In the genomic region with DNA sequence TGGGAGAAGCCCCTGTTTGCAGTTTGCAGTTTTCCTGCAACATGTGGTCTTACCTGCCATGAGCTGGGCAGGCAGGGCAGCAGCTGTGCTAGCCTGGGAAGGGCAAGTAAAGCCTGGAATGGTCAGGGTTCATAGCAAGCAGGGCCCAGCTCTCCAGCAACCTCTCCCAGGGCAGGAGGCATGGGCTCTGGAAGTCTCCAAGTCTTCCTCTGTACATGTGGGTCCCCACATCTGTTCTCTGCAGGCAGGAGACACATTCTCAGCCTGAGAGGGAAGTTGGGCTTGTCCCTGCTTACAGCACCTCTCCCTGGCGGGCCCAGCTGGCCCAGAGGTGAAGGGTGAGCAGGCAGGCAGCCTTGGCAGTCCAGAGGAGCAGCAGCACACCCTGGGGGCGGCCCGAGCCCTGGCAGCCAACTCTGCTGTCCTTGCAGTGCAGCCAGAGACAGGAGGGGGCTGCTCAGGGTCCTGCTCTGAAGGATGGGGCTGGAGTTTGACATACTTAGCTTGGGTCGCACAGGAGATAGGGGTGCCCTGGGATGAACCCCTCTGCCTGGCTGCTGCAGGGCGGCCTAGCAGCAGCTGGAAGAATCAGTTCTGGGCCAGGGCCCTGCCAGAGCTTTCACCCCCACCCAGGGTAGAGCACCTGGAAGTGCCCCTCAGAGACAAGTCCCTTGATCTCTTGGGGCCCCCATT, we compare ENCODE assay signal across 8 cellular contexts.
DNase-seq lines count a peak whose midpoint lies in the region; ATAC-seq, FAIRE-seq and TF ChIP-seq lines count a peak whose summit lies in the region.

No MANE protein-coding gene starts in this region.

- H3K18ac ChIP-seq in H9 (ENCODE audit: insufficient read length, low read depth, low read length), result no peak overlapping the region

- H3K4me3 ChIP-seq in AG10803 (ENCODE audit: low read length), result no peak overlapping the region
- no peak overlapping the region for H3K4me3 ChIP-seq in cardiac muscle cell

- H3K9me3 Mint-ChIP-seq in H9, result peaks cover under 1 to 1% of the 10 kb centered on the region in 2 experiments; a peak in 4 of 5 replicates

- TF ChIP-seq POLR2A in GM12891 (IDR thresholded peaks at IDR 0.05; ENCODE audit: low read depth, low read length), result no peak

- no peaks in the 10 kb centered on the region for H3K23me2 ChIP-seq in H9 (ENCODE audit: insufficient read length, low read depth, low read length, poor library complexity, severe bottlenecking)

- H2BK120ac ChIP-seq in H9 (ENCODE audit: low read depth, low read length, poor library complexity, severe bottlenecking), result no peak overlapping the region

- H3K9me3 ChIP-seq in H9 (ENCODE audit: control insufficient read depth, low read depth, low read length) (no peaks in the 10 kb centered on the region), cardiac muscle cell (ENCODE audit: low read depth) (no peaks in the 10 kb centered on the region)

- H3K79me2 ChIP-seq in H9 (ENCODE audit: insufficient read depth, low read length), result no peaks in the 10 kb centered on the region

- peaks cover 0 to 1% (median 0%) of the 10 kb centered on the region in 3 experiments; a peak in 3 of 7 replicates for H3K36me3 Mint-ChIP-seq in H9 (ENCODE audit: insufficient read depth in 1 of 3, low read depth in 3 of 3)

- no peak for FAIRE-seq in GM12891 (lab: Jason Lieb, UNC)

- H4K20me1 ChIP-seq in H9 (ENCODE audit: control insufficient read depth, insufficient read depth, insufficient read length), result no peaks in the 10 kb centered on the region

- H4K8ac ChIP-seq in H9 (replicated peaks; ENCODE audit: insufficient read length, low read depth, low read length), result no peak overlapping the region

- H4K5ac ChIP-seq in H9 (ENCODE audit: insufficient read length, low read depth, low read length), result no peak overlapping the region

- H3K27ac Mint-ChIP-seq in H9, result no peak overlapping the region

- no peak overlapping the region for H3K4ac ChIP-seq in H9 (ENCODE audit: low read depth, low read length)

- H3K4me3 Mint-ChIP-seq in H9, result no peak overlapping the region

- no peak overlapping the region for H3K23ac ChIP-seq in H9 (ENCODE audit: insufficient read length, low read depth, low read length)

- peak; percentile 48 for TF ChIP-seq CTCF in AG10803 (conservative IDR thresholded peaks at IDR 0.05; ENCODE audit: low read length)
- peak; percentile 89 for TF ChIP-seq CTCF in H9 (conservative IDR thresholded peaks at IDR 0.05)
- peak; percentile 55 for TF ChIP-seq CTCF in cardiac muscle cell (IDR thresholded peaks at IDR 0.05; ENCODE audit: low read depth, low read length)

- no peaks in the 10 kb centered on the region for H3K79me1 ChIP-seq in H9 (ENCODE audit: insufficient read depth, low read depth, low read length, poor library complexity, severe bottlenecking)

- no peak overlapping the region for H2BK15ac ChIP-seq in H9 (ENCODE audit: low read depth, low read length)

- DNase-seq in AG10803 (ENCODE audit: low read depth) (peak; percentile 42), H9 (peak; percentile 91), SKM-1 treated with dmso at 0.1 percent for 144 hours (lab: John Stamatoyannopoulos, UW; ENCODE audit: unreplicated experiment) (peak; percentile 73), cardiac muscle cell (ENCODE audit: low read depth in 1 of 2, low spot score in 1 of 2) (peak; percentile 60 to 90), sciatic nerve (ENCODE audit: low spot score) (no peak), GM12891 (ENCODE audit: insufficient read length, low spot score) (no peak)
- DNase-seq in stimulated activated naive CD4-positive, alpha-beta T cell (lab: John Stamatoyannopoulos, UW), result no peak

- no peak overlapping the region for H3K4me2 ChIP-seq in H9 (ENCODE audit: insufficient read depth, insufficient read length, low read length)

- no CpG with 5 or more reads among the region's 5 CpGs for WGBS in H9 (ENCODE audit: extremely low coverage, insufficient read length, low lambda C conversion rate)

- ATAC-seq in sciatic nerve (peak; percentile 83), HG03565 (IDR thresholded peaks at IDR 0.05; ENCODE audit: unreplicated experiment) (no peak)

- H3K4me1 ChIP-seq in H9 (ENCODE audit: insufficient read depth, low read length) (no peaks in the 10 kb centered on the region), cardiac muscle cell (ENCODE audit: low read depth) (peaks cover 28% of the 10 kb centered on the region)

- H2AK5ac ChIP-seq in H9 (ENCODE audit: insufficient read length, low read length), result no peak overlapping the region

- H2BK12ac ChIP-seq in H9 (ENCODE audit: insufficient read length, low read depth, low read length), result no peak overlapping the region

- no peak overlapping the region for H2BK5ac ChIP-seq in H9 (ENCODE audit: insufficient read length, low read length)

- no peak overlapping the region for H3T11ph ChIP-seq in H9 (ENCODE audit: low read length)

- no peaks in the 10 kb centered on the region for H3K36me3 ChIP-seq in cardiac muscle cell

- no peak overlapping the region for H2BK20ac ChIP-seq in H9 (ENCODE audit: low read depth, low read length, poor library complexity, severe bottlenecking)

- H3K27me3 Mint-ChIP-seq in H9 (ENCODE audit: low read depth), result peaks cover 1% of the 10 kb centered on the region; the same call in 1 of the 2 replicates

- H3K9ac ChIP-seq in H9 (ENCODE audit: extremely low read depth, insufficient read length, low read length), result no peak overlapping the region

- intact Hi-C loops in sciatic nerve (cut with DNase I), result no loop called here

- no peak overlapping the region for H3K56ac ChIP-seq in H9 (ENCODE audit: insufficient read length, low read depth, low read length)

- H3K14ac ChIP-seq in H9 (ENCODE audit: insufficient read depth, low read length), result no peak overlapping the region

- H2AFZ ChIP-seq in H9 (ENCODE audit: low read length), result no peak overlapping the region

- no peaks in the 10 kb centered on the region for H3K27me3 ChIP-seq in H9 (ENCODE audit: insufficient read depth, low read length)
- H3K27me3 ChIP-seq in cardiac muscle cell, result no peaks in the 10 kb centered on the region

- peaks cover 9 to 24% of the 10 kb centered on the region in 2 experiments for H3K4me1 Mint-ChIP-seq in H9

- H4K91ac ChIP-seq in H9 (ENCODE audit: insufficient read length, low read depth, low read length), result no peak overlapping the region

- no peak overlapping the region for H3K27ac ChIP-seq in H9 (ENCODE audit: insufficient read length, low read depth, low read length)
- H3K27ac ChIP-seq in cardiac muscle cell, result peak overlapping the region; percentile 26

TF ChIP-seq in GM12891, 5 proteins besides CTCF, POLR2A, EP300 and RAD21:
- TF ChIP-seq PAX5 (IDR thresholded peaks at IDR 0.05; ENCODE audit: insufficient read depth, low read length, severe bottlenecking) (no peak), POLR2AphosphoS5 (IDR thresholded peaks at IDR 0.05; ENCODE audit: low read depth, low read length) (no peak), POU2F2 (IDR thresholded peaks at IDR 0.05; ENCODE audit: low read depth, low read length) (no peak), SPI1 (IDR thresholded peaks at IDR 0.05; ENCODE audit: low read depth, low read length) (no peak), TAF1 (IDR thresholded peaks at IDR 0.05; ENCODE audit: low read depth, low read length) (no peak)

Comparison
In these comparisons a context has a peak if more than half of its experiments do, and no peak if none do; other contexts are left out.
1. DNase-seq: peak in AG10803 (single experiment), H9 (single experiment), SKM-1 treated with dmso at 0.1 percent for 144 hours (single experiment) and cardiac muscle cell (2 of 2); none in sciatic nerve (single experiment), GM12891 (single experiment) and stimulated activated naive CD4-positive, alpha-beta T cell (0 of 6).
2. Peak in every context shown above with its lines, with median percentiles within 50 percentile points of each other: CTCF ChIP-seq.